In genomic region chr19:45817725-45818301, GRCh38 we compare ENCODE assay signal across 9 cellular contexts. TPM values are rescaled to one million over a fixed set of nuclear protein-coding genes. Genes with fewer than 3 reads are reported as not detected.
A peak's percentile ranks its signal among the peaks of the same experiment; 100 is the strongest.
DNase-seq lines count a peak whose midpoint lies in the region; ATAC-seq lines count a peak whose summit lies in the region.
"Had no signal": no experiment of that assay in that cellular context is flagged by ENCODE, and none has a peak within 500 bp of the region (broad histone marks: within the 10 kb centered on the region; RNA-seq: fewer than 3 reads in every experiment).

No MANE protein-coding gene starts in this region.

- POLR2A ChIA-PET in CD8-positive, alpha-beta memory T cell (lab: Charles Lee) = no interaction called here

- peak overlapping the region; percentile 24 for H3K27ac ChIP-seq in CD8-positive, alpha-beta memory T cell (ENCODE audit: low read depth, low read length)
- no peak overlapping the region for H3K27ac ChIP-seq in effector memory CD4-positive, alpha-beta T cell (ENCODE audit: insufficient read depth, low read length, poor library complexity, severe bottlenecking)

- no peak overlapping the region for H3K4me3 Mint-ChIP-seq in CD8-positive, alpha-beta memory T cell
- H3K4me3 Mint-ChIP-seq in activated CD4-positive, alpha-beta T cell treated with anti-CD3 and anti-CD28 coated beads, Interleukin-2, amount 10 ng/mL, durations not matched to agents 24 days and 14 days = no peak overlapping the region
- H3K4me3 Mint-ChIP-seq: activated naive CD4-positive, alpha-beta T cell treated with anti-CD3 and anti-CD28 coated beads, Interleukin-2, amount 10 ng/mL, durations not matched to agents 7 days and 5 days had no signal

- no peaks in the 10 kb centered on the region for H3K9me3 Mint-ChIP-seq in CD8-positive, alpha-beta memory T cell
- H3K9me3 Mint-ChIP-seq in activated CD4-positive, alpha-beta T cell treated with anti-CD3 and anti-CD28 coated beads, Interleukin-2, amount 10 ng/mL, durations not matched to agents 24 days and 14 days = no peaks in the 10 kb centered on the region
- H3K9me3 Mint-ChIP-seq: activated naive CD4-positive, alpha-beta T cell treated with anti-CD3 and anti-CD28 coated beads, Interleukin-2, amount 10 ng/mL, durations not matched to agents 7 days and 5 days had no signal

- H3K4me1 ChIP-seq in CD8-positive, alpha-beta memory T cell (ENCODE audit: insufficient read depth, low read length) = peaks cover 4% of the 10 kb centered on the region
- H3K4me1 ChIP-seq in effector memory CD4-positive, alpha-beta T cell (ENCODE audit: control insufficient read depth, insufficient read depth, low read length, poor library complexity, severe bottlenecking) = no peaks in the 10 kb centered on the region

- peaks cover 3 to 5% (median 3%) of the 10 kb centered on the region in 3 donors for H3K4me1 Mint-ChIP-seq in CD8-positive, alpha-beta memory T cell
- peaks cover 3% of the 10 kb centered on the region for H3K4me1 Mint-ChIP-seq in activated CD4-positive, alpha-beta T cell treated with anti-CD3 and anti-CD28 coated beads, Interleukin-2, amount 10 ng/mL, durations not matched to agents 24 days and 14 days

- H3K36me3 Mint-ChIP-seq in CD8-positive, alpha-beta memory T cell = peaks cover 0 to 25% (median 2%) of the 10 kb centered on the region in 3 donors
- H3K36me3 Mint-ChIP-seq in activated CD4-positive, alpha-beta T cell treated with anti-CD3 and anti-CD28 coated beads, Interleukin-2, amount 10 ng/mL, durations not matched to agents 24 days and 14 days (ENCODE audit: low read depth) = peaks cover 14% of the 10 kb centered on the region

- CTCF ChIA-PET in CD8-positive, alpha-beta memory T cell (lab: Charles Lee) = interaction anchor here (0.7 to 2.0 kb wide), 11 partner anchors 12 to 447 kb away, joined by 3 to 19 read pairs (median 4); partner anchors contain the start of gene SIX5

- no peaks in the 10 kb centered on the region for H3K27me3 ChIP-seq in CD8-positive, alpha-beta memory T cell (ENCODE audit: insufficient read depth, low read length, poor library complexity, severe bottlenecking)
- H3K27me3 ChIP-seq in effector memory CD4-positive, alpha-beta T cell (replicated peaks; ENCODE audit: control insufficient read depth, insufficient read depth, low read length, poor library complexity, severe bottlenecking) = no peaks in the 10 kb centered on the region

- H3K9me3 ChIP-seq in CD8-positive, alpha-beta memory T cell (ENCODE audit: low read length) = no peaks in the 10 kb centered on the region
- H3K9me3 ChIP-seq in effector memory CD4-positive, alpha-beta T cell (ENCODE audit: control insufficient read depth, low read length) = no peaks in the 10 kb centered on the region

- peak; percentile 23 for ATAC-seq in esophagus mucosa

- no peaks in the 10 kb centered on the region for H3K36me3 ChIP-seq in CD8-positive, alpha-beta memory T cell (ENCODE audit: insufficient read depth, low read length)
- H3K36me3 ChIP-seq in effector memory CD4-positive, alpha-beta T cell (ENCODE audit: control insufficient read depth, insufficient read depth, low read length) = peaks cover 11% of the 10 kb centered on the region

- intact Hi-C loops in activated CD4-positive, alpha-beta T cell treated with anti-CD3 and anti-CD28 coated beads, Interleukin-2, amount 10 ng/mL, durations not matched to agents 24 days and 14 days (cut with micrococcal nuclease) = loop anchor here (2.0 to 5.0 kb wide), 2 partner anchors 44 to 65 kb away; partner anchors contain the start of genes FOXA3 and SYMPK

- peak in 1 of 5 donors; percentile 51 for DNase-seq in CD8-positive, alpha-beta memory T cell
- DNase-seq in M059J (ENCODE audit: low read depth) (peak; percentile 70), T1000 (lab: John Stamatoyannopoulos, UW) (no peak)
- no peak for DNase-seq in activated CD4-positive, alpha-beta T cell treated with anti-CD3 and anti-CD28 coated beads, Interleukin-2, amount 10 ng/mL, durations not matched to agents 24 days and 14 days
- DNase-seq in effector memory CD4-positive, alpha-beta T cell = no peak

- peaks cover 0 to 2% of the 10 kb centered on the region in 2 donors for H3K27me3 Mint-ChIP-seq in CD8-positive, alpha-beta memory T cell
- no peaks in the 10 kb centered on the region for H3K27me3 Mint-ChIP-seq in activated CD4-positive, alpha-beta T cell treated with anti-CD3 and anti-CD28 coated beads, Interleukin-2, amount 10 ng/mL, durations not matched to agents 24 days and 14 days

- no peak overlapping the region for H3K4me3 ChIP-seq in CD8-positive, alpha-beta memory T cell (ENCODE audit: low read length)
- H3K4me3 ChIP-seq in effector memory CD4-positive, alpha-beta T cell (ENCODE audit: insufficient read depth, low read depth, low read length, poor library complexity, severe bottlenecking) = no peak overlapping the region

- H3K27ac Mint-ChIP-seq in CD8-positive, alpha-beta memory T cell = peak overlapping the region in 1 of 8 donors; percentile 81
- H3K27ac Mint-ChIP-seq in activated CD4-positive, alpha-beta T cell treated with anti-CD3 and anti-CD28 coated beads, Interleukin-2, amount 10 ng/mL, durations not matched to agents 24 days and 14 days = no peak overlapping the region

RNA-seq across cellular contexts. Expression of gene RSPH6A, which starts 2.7 kb away (rescaled TPM):
- total RNA-seq in CD8-positive, alpha-beta memory T cell = under 1 TPM; 0.16 to 0.22 TPM
- polyA plus RNA-seq in CD8-positive, alpha-beta memory T cell = not detected
- not detected in 2 replicates for total RNA-seq in M059J (2014; rRNA removed; shearing (Covaris generic))
- 0.12 TPM for total RNA-seq in esophagus mucosa
- 0.35 and 0.38 TPM in 2 replicates for total RNA-seq in activated CD4-positive, alpha-beta T cell treated with anti-CD3 and anti-CD28 coated beads, Interleukin-2, amount 10 ng/mL, durations not matched to agents 24 days and 14 days
- polyA plus RNA-seq: keratinocyte had no signal

RNA-seq across cellular contexts. Expression of gene DMWD, which starts 25.2 kb away (rescaled TPM):
- 10 to 100 TPM; 57.6 to 62.9 TPM for total RNA-seq in CD8-positive, alpha-beta memory T cell
- polyA plus RNA-seq in CD8-positive, alpha-beta memory T cell = 25.6 TPM
- total RNA-seq in M059J (2014; rRNA removed; shearing (Covaris generic)) = 16.0 and 38.2 TPM in 2 replicates
- total RNA-seq in esophagus mucosa = 17.4 TPM
- total RNA-seq in activated CD4-positive, alpha-beta T cell treated with anti-CD3 and anti-CD28 coated beads, Interleukin-2, amount 10 ng/mL, durations not matched to agents 24 days and 14 days = 49.6 and 50.7 TPM in 2 replicates

RNA-seq across cellular contexts. Expression of gene DMPK, which starts 35.5 kb away (rescaled TPM):
- 10 to 100 TPM; 27.1 to 28.2 TPM for total RNA-seq in CD8-positive, alpha-beta memory T cell
- 1.6 TPM for polyA plus RNA-seq in CD8-positive, alpha-beta memory T cell
- 22.7 and 40.4 TPM in 2 replicates for total RNA-seq in M059J (2014; rRNA removed; shearing (Covaris generic))
- 15.5 TPM for total RNA-seq in esophagus mucosa
- total RNA-seq in activated CD4-positive, alpha-beta T cell treated with anti-CD3 and anti-CD28 coated beads, Interleukin-2, amount 10 ng/mL, durations not matched to agents 24 days and 14 days = 16.9 and 19.7 TPM in 2 replicates

RNA-seq across cellular contexts. Expression of gene SYMPK, which starts 45.1 kb away (rescaled TPM):
- 100 to 1,000 TPM; 116 to 119 TPM for total RNA-seq in CD8-positive, alpha-beta memory T cell
- 17.5 TPM for polyA plus RNA-seq in CD8-positive, alpha-beta memory T cell
- total RNA-seq in M059J (2014; rRNA removed; shearing (Covaris generic)) = 35.9 and 36.5 TPM in 2 replicates
- 42.9 TPM for total RNA-seq in esophagus mucosa
- total RNA-seq in activated CD4-positive, alpha-beta T cell treated with anti-CD3 and anti-CD28 coated beads, Interleukin-2, amount 10 ng/mL, durations not matched to agents 24 days and 14 days = 124 and 131 TPM in 2 replicates

RNA-seq across cellular contexts. Expression of gene FOXA3, which starts 46.3 kb away (rescaled TPM):
- total RNA-seq in CD8-positive, alpha-beta memory T cell = under 1 TPM; 0.59 to 0.62 TPM
- polyA plus RNA-seq in CD8-positive, alpha-beta memory T cell = not detected
- total RNA-seq in M059J (2014; rRNA removed; shearing (Covaris generic)) = 0.27 TPM in 1 of 2 replicates, not detected in the other
- total RNA-seq in esophagus mucosa = not detected
- 0.23 TPM in 1 of 2 replicates, not detected in the other for total RNA-seq in activated CD4-positive, alpha-beta T cell treated with anti-CD3 and anti-CD28 coated beads, Interleukin-2, amount 10 ng/mL, durations not matched to agents 24 days and 14 days
- total RNA-seq: endothelial cell of umbilical vein had no signal
- polyA plus RNA-seq: keratinocyte had no signal
